ENCODE assay signal across 22 cellular contexts in genomic region chr3:195297446-195297845, GRCh38. TPM values are rescaled to one million over a fixed set of nuclear protein-coding genes. Genes with fewer than 3 reads are reported as not detected.
DNase-seq lines count a peak whose midpoint lies in the region; ATAC-seq lines count a peak whose summit lies in the region.
"Had no signal": no experiment of that assay in that cellular context is flagged by ENCODE, and none has a peak within 500 bp of the region (broad histone marks: within the 10 kb centered on the region; RNA-seq: fewer than 3 reads in every experiment).

No MANE protein-coding gene starts in this region.

- H3K27me3 Mint-ChIP-seq in stimulated activated naive CD8-positive, alpha-beta T cell treated with anti-CD3 and anti-CD28 coated beads, Interleukin-15, Interleukin-2, amounts not matched to agents 100 ng/mL and 50 ng/mL, for 24 hours = no peaks in the 10 kb centered on the region
- H3K27me3 Mint-ChIP-seq in T-cell = no peaks in the 10 kb centered on the region

- ATAC-seq in stimulated activated naive CD8-positive, alpha-beta T cell treated with anti-CD3 and anti-CD28 coated beads, Interleukin-15, Interleukin-2, amounts not matched to agents 100 U/mL and 50 U/mL, for 24 hours = no peak
- ATAC-seq in GM21423 (IDR thresholded peaks at IDR 0.05; ENCODE audit: unreplicated experiment) (peak; percentile 65), T-cell (replicated peaks in 1 of 4) (no peak), GM19035 (IDR thresholded peaks at IDR 0.05; ENCODE audit: unreplicated experiment) (no peak), GM21360 (IDR thresholded peaks at IDR 0.05; ENCODE audit: unreplicated experiment) (no peak)
- ATAC-seq: left colon had no signal

- peaks cover 39% of the 10 kb centered on the region for H3K36me3 Mint-ChIP-seq in stimulated activated naive CD8-positive, alpha-beta T cell treated with anti-CD3 and anti-CD28 coated beads, Interleukin-15, Interleukin-2, amounts not matched to agents 100 ng/mL and 50 ng/mL, for 24 hours (ENCODE audit: low read depth)
- H3K36me3 Mint-ChIP-seq in T-cell = peaks cover 43% of the 10 kb centered on the region

- CTCF ChIA-PET in T-cell (lab: Charles Lee) = no interaction called here

- no peak for DNase-seq in stimulated activated naive CD8-positive, alpha-beta T cell treated with anti-CD3 and anti-CD28 coated beads, Interleukin-15, Interleukin-2, amounts not matched to agents 100 U/mL and 50 U/mL, for 24 hours
- DNase-seq in T-cell = no peak
- no peak for DNase-seq in HPDE6-E6E7 (ENCODE audit: extremely low spot score)
- DNase-seq in NCI-H2107 treated with DMSO at 0.1 percent for 48 hours (lab: John Stamatoyannopoulos, UW; ENCODE audit: unreplicated experiment) = no peak
- DNase-seq: activated CD4-positive, alpha-beta T cell treated with anti-CD3 and anti-CD28 coated beads for 48 hours; activated CD8-positive, alpha-beta memory T cell treated with anti-CD3 and anti-CD28 coated beads, Interleukin-2, amount 50 U/mL, for 4 hours; activated naive CD4-positive, alpha-beta T cell; anterior cingulate cortex; effector CD8-positive, alpha-beta T cell; esophagus squamous epithelium; HFFc6; left colon; NCI-H1092 treated with DMSO at 0.1 percent for 48 hours; NCI-H2107; NCI-H524; stimulated activated CD4-positive, alpha-beta T cell treated with anti-CD3 and anti-CD28 coated beads, Interleukin-4, amount 100 ng/mL, for 24 hours; SW 1271 had no signal

- no peaks in the 10 kb centered on the region for H3K4me1 Mint-ChIP-seq in stimulated activated naive CD8-positive, alpha-beta T cell treated with anti-CD3 and anti-CD28 coated beads, Interleukin-15, Interleukin-2, amounts not matched to agents 100 ng/mL and 50 ng/mL, for 24 hours (ENCODE audit: low read depth)
- peaks cover 0 to 10% (median 6%) of the 10 kb centered on the region in 3 donors for H3K4me1 Mint-ChIP-seq in T-cell
- H3K4me1 Mint-ChIP-seq: mesothelial cell of epicardium had no signal

- POLR2A ChIA-PET in T-cell (lab: Charles Lee) = no interaction called here

- no peaks in the 10 kb centered on the region for H3K9me3 Mint-ChIP-seq in stimulated activated naive CD8-positive, alpha-beta T cell treated with anti-CD3 and anti-CD28 coated beads, Interleukin-15, Interleukin-2, amounts not matched to agents 100 ng/mL and 50 ng/mL, for 24 hours
- H3K9me3 Mint-ChIP-seq in T-cell = no peaks in the 10 kb centered on the region
- H3K9me3 Mint-ChIP-seq: HFFc6, mesothelial cell of epicardium had no signal

- H3K4me3 Mint-ChIP-seq in stimulated activated naive CD8-positive, alpha-beta T cell treated with anti-CD3 and anti-CD28 coated beads, Interleukin-15, Interleukin-2, amounts not matched to agents 100 ng/mL and 50 ng/mL, for 24 hours = no peak overlapping the region
- H3K4me3 Mint-ChIP-seq in T-cell = no peak overlapping the region
- H3K4me3 Mint-ChIP-seq: HFFc6, mesothelial cell of epicardium had no signal

- peak overlapping the region; percentile 22 for H3K27ac Mint-ChIP-seq in stimulated activated naive CD8-positive, alpha-beta T cell treated with anti-CD3 and anti-CD28 coated beads, Interleukin-15, Interleukin-2, amounts not matched to agents 100 ng/mL and 50 ng/mL, for 24 hours
- peak overlapping the region; percentile 50 to 76 for H3K27ac Mint-ChIP-seq in T-cell
- H3K27ac Mint-ChIP-seq: HFFc6, mesothelial cell of epicardium had no signal

RNA-seq across cellular contexts. Expression of gene XXYLT1, which starts 26.5 kb away (rescaled TPM):
- 1 to 10 TPM; 4.6 to 9.1 (median 5.7) TPM for total RNA-seq in T-cell
